Comparison of ENCODE assay signal across 18 cellular contexts in genomic region chr11:96008161-96008560, GRCh38.
"Had no signal": no experiment of that assay in that cellular context is flagged by ENCODE, and none has a peak within 500 bp of the region (broad histone marks: within the 10 kb centered on the region; RNA-seq: fewer than 3 reads in every experiment).

No MANE protein-coding gene starts in this region.

- ATAC-seq: activated T-cell treated with anti-CD3 and anti-CD28 coated beads, Interleukin-2, amount 50 U/mL, for 72 hours; body of pancreas; natural killer cell; psoas muscle; T-cell had no signal

- H3K36me3 ChIP-seq: sigmoid colon, transverse colon had no signal

- H3K4me3 ChIP-seq: body of pancreas, psoas muscle, sigmoid colon, transverse colon had no signal

- DNase-seq: activated CD4-positive, alpha-beta T cell treated with anti-CD3 and anti-CD28 coated beads for 1 hour; activated CD4-positive, alpha-beta T cell treated with anti-CD3 and anti-CD28 coated beads, Interleukin-2, amount 50 U/mL, for 48 hours; activated T-cell treated with anti-CD3 and anti-CD28 coated beads, Interleukin-2, amount 50 U/mL, for 72 hours; body of pancreas; central memory CD4-positive, alpha-beta T cell; foreskin melanocyte; head of caudate nucleus; mammary epithelial cell; natural killer cell; occipital lobe; psoas muscle; sigmoid colon; stimulated activated CD4-positive, alpha-beta T cell treated with anti-CD3 and anti-CD28 coated beads, Interleukin-12 subunit alpha, Interleukin-12 subunit beta, amount 100 ng/mL, for 4 hours; stimulated activated naive CD4-positive, alpha-beta T cell; substantia nigra; T-cell; T1000; transverse colon had no signal

- H3K9me3 ChIP-seq: body of pancreas, psoas muscle, sigmoid colon, transverse colon had no signal

- H3K27me3 ChIP-seq: body of pancreas, sigmoid colon, transverse colon had no signal

- H3K4me1 ChIP-seq: body of pancreas had no signal

- H3K27ac ChIP-seq: body of pancreas, psoas muscle, sigmoid colon, transverse colon had no signal
